1 cellular context compared by ENCODE assay signal in genomic region chr11:46534713-46535112, GRCh38.
TF ChIP-seq lines count a peak whose summit lies in the region.

No MANE protein-coding gene starts in this region.

TF ChIP-seq in SK-N-SH treated with all-trans-retinoic acid at 6 μM for 48 hours, 23 proteins besides CTCF, POLR2A, EP300 and RAD21 (continued from another document):
- TF ChIP-seq CSRNP3 (CRISPR knock-in tag; IDR thresholded peaks at IDR 0.05): no peak
- no peak for TF ChIP-seq BACH2 (CRISPR knock-in tag; IDR thresholded peaks at IDR 0.05; ENCODE audit: borderline replicate concordance)
- no peak for TF ChIP-seq ZC3H10 (CRISPR knock-in tag; IDR thresholded peaks at IDR 0.05)
TF ChIP-seq in SK-N-SH treated with all-trans-retinoic acid at 6 μM for 48 hours: peak in this region for 0.
